In genomic region chr7:1947586-1948217, GRCh38 we compare ENCODE assay signal across 16 cellular contexts.
"Had no signal": no experiment of that assay in that cellular context is flagged by ENCODE, and none has a peak within 500 bp of the region (broad histone marks: within the 10 kb centered on the region; RNA-seq: fewer than 3 reads in every experiment).

No MANE protein-coding gene starts in this region.

- H3K9me3 ChIP-seq: psoas muscle, thoracic aorta, upper lobe of right lung had no signal

- ATAC-seq: activated CD8-positive, alpha-beta T cell treated with anti-CD3 and anti-CD28 coated beads for 36 hours; activated T-helper 17 cell treated with anti-CD3 and anti-CD28 coated beads, Interleukin-2, amount 50 U/mL, for 72 hours; psoas muscle; stimulated activated naive B cell treated with anti-CD40 and anti-IgM and Interleukin-4, amounts not matched to agents 10 μg/mL and 1 μg/mL and 100 μg/mL, for 72 hours; T-cell; upper lobe of right lung had no signal

- H3K4me3 ChIP-seq: neural progenitor cell, psoas muscle, SK-N-MC, thoracic aorta, upper lobe of right lung had no signal

- H3K36me3 ChIP-seq: brain microvascular endothelial cell, neural progenitor cell, thoracic aorta, upper lobe of right lung had no signal

- H3K27me3 ChIP-seq: brain microvascular endothelial cell, neural progenitor cell, upper lobe of right lung had no signal

- DNase-seq: activated B cell treated with CpG ODN at 0.5 μM for 24 hours; activated CD4-positive, alpha-beta T cell treated with anti-CD3 and anti-CD28 coated beads for 48 hours; activated CD8-positive, alpha-beta T cell treated with anti-CD3 and anti-CD28 coated beads for 36 hours; activated naive CD4-positive, alpha-beta T cell; activated naive CD8-positive, alpha-beta T cell treated with anti-CD3 and anti-CD28 coated beads for 36 hours; activated T-cell treated with anti-CD3 and anti-CD28 coated beads, Interleukin-2, amount 50 U/mL, for 1 hour; brain microvascular endothelial cell; effector CD4-positive, alpha-beta T cell; stimulated activated naive B cell treated with anti-CD40 and anti-IgM and Interleukin-4, amounts not matched to agents 10 μg/mL and 1 μg/mL and 100 μg/mL, for 72 hours; T-cell; upper lobe of right lung had no signal

- H3K27ac ChIP-seq: brain microvascular endothelial cell, neural progenitor cell, psoas muscle, SK-N-MC, thoracic aorta, upper lobe of right lung had no signal
